ENCODE assay signal across 1 cellular context in the genomic region with DNA sequence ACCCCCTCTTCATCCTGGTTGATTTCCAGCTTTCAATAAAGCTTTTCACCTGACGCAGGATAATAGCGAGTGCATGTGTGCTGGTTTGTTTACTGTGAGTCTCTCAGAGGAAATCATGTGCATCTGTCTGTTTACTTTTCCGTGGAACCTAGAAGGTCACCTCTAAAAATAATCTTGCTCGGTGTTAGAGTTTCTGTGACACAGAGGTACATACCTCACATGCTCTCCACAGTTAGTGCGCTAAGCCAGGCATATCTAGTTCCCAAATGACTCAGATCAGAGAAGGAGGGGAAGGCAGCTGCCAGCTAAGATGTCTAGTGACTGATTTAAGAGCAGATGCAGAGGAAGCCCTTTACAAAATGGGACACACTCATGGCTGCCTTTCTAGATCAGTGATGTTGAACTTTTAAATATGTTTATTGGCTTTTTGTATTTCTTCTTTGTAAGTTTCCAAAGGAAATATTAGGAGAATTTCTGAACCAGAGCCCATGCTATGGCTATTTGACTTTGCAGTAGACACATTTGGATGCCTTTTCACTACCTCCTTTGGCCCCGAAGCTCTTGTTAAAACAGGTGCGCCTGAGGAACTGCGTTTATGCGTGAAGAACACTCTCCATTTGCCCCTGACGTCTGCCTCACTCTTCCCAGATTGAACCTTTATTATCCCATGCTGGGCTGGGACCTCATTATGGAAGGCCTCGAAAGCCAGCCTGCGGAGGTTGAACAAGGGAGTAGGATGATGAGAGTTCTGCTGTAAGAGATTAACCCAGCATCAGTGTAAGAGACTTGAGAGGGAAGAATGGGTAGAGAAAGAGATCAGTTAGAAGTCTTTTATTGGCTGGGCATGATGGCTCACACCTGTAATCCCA.
TF ChIP-seq lines count a peak whose summit lies in the region.

No MANE protein-coding gene starts in this region.

TF ChIP-seq in HepG2, 621 proteins besides CTCF, POLR2A, EP300 and RAD21 (continued from another document):
- TF ChIP-seq, protein P1, sequence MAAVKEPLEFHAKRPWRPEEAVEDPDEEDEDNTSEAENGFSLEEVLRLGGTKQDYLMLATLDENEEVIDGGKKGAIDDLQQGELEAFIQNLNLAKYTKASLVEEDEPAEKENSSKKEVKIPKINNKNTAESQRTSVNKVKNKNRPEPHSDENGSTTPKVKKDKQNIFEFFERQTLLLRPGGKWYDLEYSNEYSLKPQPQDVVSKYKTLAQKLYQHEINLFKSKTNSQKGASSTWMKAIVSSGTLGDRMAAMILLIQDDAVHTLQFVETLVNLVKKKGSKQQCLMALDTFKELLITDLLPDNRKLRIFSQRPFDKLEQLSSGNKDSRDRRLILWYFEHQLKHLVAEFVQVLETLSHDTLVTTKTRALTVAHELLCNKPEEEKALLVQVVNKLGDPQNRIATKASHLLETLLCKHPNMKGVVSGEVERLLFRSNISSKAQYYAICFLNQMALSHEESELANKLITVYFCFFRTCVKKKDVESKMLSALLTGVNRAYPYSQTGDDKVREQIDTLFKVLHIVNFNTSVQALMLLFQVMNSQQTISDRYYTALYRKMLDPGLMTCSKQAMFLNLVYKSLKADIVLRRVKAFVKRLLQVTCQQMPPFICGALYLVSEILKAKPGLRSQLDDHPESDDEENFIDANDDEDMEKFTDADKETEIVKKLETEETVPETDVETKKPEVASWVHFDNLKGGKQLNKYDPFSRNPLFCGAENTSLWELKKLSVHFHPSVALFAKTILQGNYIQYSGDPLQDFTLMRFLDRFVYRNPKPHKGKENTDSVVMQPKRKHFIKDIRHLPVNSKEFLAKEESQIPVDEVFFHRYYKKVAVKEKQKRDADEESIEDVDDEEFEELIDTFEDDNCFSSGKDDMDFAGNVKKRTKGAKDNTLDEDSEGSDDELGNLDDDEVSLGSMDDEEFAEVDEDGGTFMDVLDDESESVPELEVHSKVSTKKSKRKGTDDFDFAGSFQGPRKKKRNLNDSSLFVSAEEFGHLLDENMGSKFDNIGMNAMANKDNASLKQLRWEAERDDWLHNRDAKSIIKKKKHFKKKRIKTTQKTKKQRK (IDR thresholded peaks at IDR 0.05; ENCODE audit: low read length), result no peak
- TF ChIP-seq ZNF543 (CRISPR knock-in tag; IDR thresholded peaks at IDR 0.05) (no peak), YY1 (IDR thresholded peaks at IDR 0.05; ENCODE audit: insufficient read depth, insufficient replicate concordance, low read depth, low read length) (no peak), RORA (CRISPR knock-in tag; IDR thresholded peaks at IDR 0.05) (no peak), FOXJ3 (CRISPR knock-in tag; IDR thresholded peaks at IDR 0.05; ENCODE audit: borderline replicate concordance) (peak; percentile 60; the same call in 1 of the 2 replicates), SALL1 (CRISPR knock-in tag; IDR thresholded peaks at IDR 0.05) (no peak; the same call in 1 of the 2 replicates)
TF ChIP-seq in HepG2: peak in this region for 82.
